Comparison of ENCODE assay signal across 16 cellular contexts in genomic region chr6:157330831-157331230, GRCh38. TPM values are rescaled to one million over a fixed set of nuclear protein-coding genes. Genes with fewer than 3 reads are reported as not detected.
DNase-seq lines count a peak whose midpoint lies in the region; ATAC-seq and TF ChIP-seq lines count a peak whose summit lies in the region.
"Had no signal": no experiment of that assay in that cellular context is flagged by ENCODE, and none has a peak within 500 bp of the region (broad histone marks: within the 10 kb centered on the region; RNA-seq: fewer than 3 reads in every experiment).

No MANE protein-coding gene starts in this region.

- TF ChIP-seq CTCF in heart left ventricle (IDR thresholded peaks at IDR 0.05) (no peak), right atrium auricular region (IDR thresholded peaks at IDR 0.05) (no peak), heart right ventricle (IDR thresholded peaks at IDR 0.05) (no peak)

- no peak for TF ChIP-seq POLR2A in heart left ventricle (IDR thresholded peaks at IDR 0.05)

- ATAC-seq in heart left ventricle (peak in 3 of 4 donors; percentile 78 to 83 (median 83)), heart right ventricle (peak; percentile 35 to 83 (median 70)), right cardiac atrium (peak; percentile 16 to 43)

- no peaks in the 10 kb centered on the region for H3K27me3 ChIP-seq in heart left ventricle
- no peaks in the 10 kb centered on the region for H3K27me3 ChIP-seq in right atrium auricular region
- H3K27me3 ChIP-seq in heart right ventricle, result peaks cover 0 to 5% (median 0%) of the 10 kb centered on the region in 7 donors
- H3K27me3 ChIP-seq in right cardiac atrium (ENCODE audit: control insufficient read depth, insufficient read depth), result no peaks in the 10 kb centered on the region

- H3K36me3 ChIP-seq in heart left ventricle (no peaks in the 10 kb centered on the region), right atrium auricular region (no peaks in the 10 kb centered on the region), heart right ventricle (no peaks in the 10 kb centered on the region)
- H3K36me3 ChIP-seq: HAP-1 had no signal

- intact Hi-C loops in heart left ventricle (cut with DNase I), result loop anchor here in 1 of 10 donors (10.0 kb wide), 1 partner anchor 104 kb away; no protein-coding TSS in a partner anchor
- intact Hi-C loops in heart right ventricle (cut with DNase I), result no loop called here
- intact Hi-C loops in right cardiac atrium (cut with DNase I), result loop anchor here in 1 of 4 donors (5.0 kb wide), 1 partner anchor 51 kb away; the partner anchor contains the start of gene ZDHHC14

- H3K27ac ChIP-seq in heart left ventricle (peak overlapping the region in 9 of 12 donors; percentile 4 to 83 (median 70)), right atrium auricular region (no peak overlapping the region), heart right ventricle (peak overlapping the region in 8 of 10 donors; percentile 53 to 96 (median 76)), right cardiac atrium (ENCODE audit: low read length) (no peak overlapping the region)

- 43 to 45% (median 44%) methylated on average over 2 of the region's 2 CpGs for WGBS in heart left ventricle, 4 donors
- 38 to 51% methylated on average over 2 of the region's 2 CpGs for WGBS in heart right ventricle, 2 donors
- 54% methylated on average over 2 of the region's 2 CpGs for WGBS in right cardiac atrium

- H3K9me3 ChIP-seq in heart left ventricle, result no peaks in the 10 kb centered on the region
- no peaks in the 10 kb centered on the region for H3K9me3 ChIP-seq in right atrium auricular region
- no peaks in the 10 kb centered on the region for H3K9me3 ChIP-seq in heart right ventricle
- no peaks in the 10 kb centered on the region for H3K9me3 ChIP-seq in right cardiac atrium (ENCODE audit: control insufficient read depth, low read length)
- H3K9me3 ChIP-seq: Caco-2, HAP-1 had no signal

- DNase-seq in heart left ventricle (no peak), right atrium auricular region (ENCODE audit: low spot score) (no peak), heart right ventricle (no peak), right cardiac atrium (no peak), GDM1 (lab: John Stamatoyannopoulos, UW) (no peak), NCI-H524 (lab: John Stamatoyannopoulos, UW) (no peak), hepatic stellate cell (ENCODE audit: low spot score) (no peak)
- DNase-seq: C1 segment of cervical spinal cord; Caco-2; CD4-positive, alpha-beta memory T cell; DMS153; DMS79; EL; GF-D8; GOT3 had no signal

- no peak overlapping the region for H3K4me3 ChIP-seq in heart left ventricle
- no peak overlapping the region for H3K4me3 ChIP-seq in right atrium auricular region
- H3K4me3 ChIP-seq in heart right ventricle, result no peak overlapping the region
- no peak overlapping the region for H3K4me3 ChIP-seq in right cardiac atrium (ENCODE audit: low read length)
- H3K4me3 ChIP-seq: HAP-1 had no signal

- H3K4me1 ChIP-seq in heart left ventricle, result peaks cover 0 to 33% (median 5%) of the 10 kb centered on the region in 12 donors
- peaks cover 0 to 7% of the 10 kb centered on the region in 2 donors for H3K4me1 ChIP-seq in right atrium auricular region
- peaks cover 4 to 43% (median 10%) of the 10 kb centered on the region in 9 donors for H3K4me1 ChIP-seq in heart right ventricle
- peaks cover 2% of the 10 kb centered on the region for H3K4me1 ChIP-seq in right cardiac atrium (ENCODE audit: control insufficient read depth, insufficient read depth, low read length)
- H3K4me1 ChIP-seq: HAP-1 had no signal

RNA-seq across cellular contexts. Expression of gene TMEM242, which starts 7.5 kb away (rescaled TPM):
- total RNA-seq in heart left ventricle (10 to 100 TPM in 7 of 9 donors, 1 to 10 TPM in 2; 5.9 to 18.3 (median 13.2) TPM), right atrium auricular region (1 to 10 TPM; 4.9 to 6.2 TPM), heart right ventricle (10 to 100 TPM; 12.5 to 18.7 (median 16.7) TPM), right cardiac atrium (10 to 100 TPM; 11.5 to 14.8 (median 13.8) TPM)
- polyA plus RNA-seq in heart left ventricle (10 to 100 TPM; 11.3 to 16.5 TPM), heart right ventricle (10 to 100 TPM in 1 of 2 donors, 1 to 10 TPM in 1; 8.9 to 14.2 TPM), right cardiac atrium (12.3 TPM)

RNA-seq across cellular contexts. Expression of gene ZDHHC14, which starts 50.2 kb away (rescaled TPM):
- total RNA-seq in heart left ventricle, result 10 to 100 TPM in 8 of 9 donors, 1 to 10 TPM in 1; 9.5 to 25.8 (median 19.8) TPM
- 1 to 10 TPM; 7.0 to 7.4 TPM for polyA plus RNA-seq in heart left ventricle
- total RNA-seq in right atrium auricular region, result 10 to 100 TPM; 13.0 to 19.1 TPM
- 10 to 100 TPM in 9 of 10 donors, 1 to 10 TPM in 1; 9.1 to 31.2 (median 16.3) TPM for total RNA-seq in heart right ventricle
- 1 to 10 TPM; 7.7 to 9.9 TPM for polyA plus RNA-seq in heart right ventricle
- 10 to 100 TPM; 10.6 to 22.1 (median 18.2) TPM for total RNA-seq in right cardiac atrium
- polyA plus RNA-seq in right cardiac atrium, result 20.2 TPM

Comparison
In these comparisons a context has a peak if more than half of its experiments do, and no peak if none do; other contexts are left out.
1. H3K27ac ChIP-seq: peak in heart left ventricle (9 of 12) and heart right ventricle (8 of 10); none in right atrium auricular region (0 of 2) and right cardiac atrium (single experiment).
2. ATAC-seq: peak in every context shown above with its lines; median percentile 83 in heart left ventricle; 70 in heart right ventricle; 30 in right cardiac atrium.